In genomic region chr11:125345706-125346561, GRCh38 we compare ENCODE assay signal across 8 cellular contexts.
DNase-seq lines count a peak whose midpoint lies in the region; ATAC-seq lines count a peak whose summit lies in the region.

No MANE protein-coding gene starts in this region.

- ATAC-seq in sciatic nerve (peak; percentile 91), GM21360 (IDR thresholded peaks at IDR 0.05; ENCODE audit: unreplicated experiment) (no peak), GM21529 (IDR thresholded peaks at IDR 0.05; ENCODE audit: unreplicated experiment) (no peak)

- no peaks in the 10 kb centered on the region for H3K27me3 ChIP-seq in SJCRH30

- H3K4me3 ChIP-seq in SJCRH30: no peak overlapping the region

- no peaks in the 10 kb centered on the region for H3K9me3 ChIP-seq in SJCRH30 (replicated peaks)

- H3K36me3 ChIP-seq in SJCRH30: no peaks in the 10 kb centered on the region

- intact Hi-C loops in sciatic nerve (cut with DNase I): loop anchor here (5.0 to 10.0 kb wide), 2 partner anchors 81 to 179 kb away; no protein-coding TSS in a partner anchor

- H3K27ac ChIP-seq in SJCRH30: peak overlapping the region; percentile 32; the same call in 1 of the 2 replicates

- DNase-seq in G401 (ENCODE audit: low spot score): peak; percentile 89
- DNase-seq in HuH-7.5 (ENCODE audit: low spot score): peak; percentile 42
- DNase-seq in SJCRH30: peak; percentile 73 to 86
- DNase-seq in astrocyte of the hippocampus (ENCODE audit: low read depth, low spot score): peak; percentile 90
- peak; percentile 90 for DNase-seq in hepatic stellate cell (ENCODE audit: low spot score)
- DNase-seq in sciatic nerve (ENCODE audit: low spot score): peak; percentile 92

- peaks cover 47% of the 10 kb centered on the region for H3K4me1 ChIP-seq in SJCRH30

- in situ Hi-C loops in G401 (cut with HindIII; ENCODE audit: low sequenced_read_pairs): no loop called here

Comparison
In these comparisons a context has a peak if more than half of its experiments do, and no peak if none do; other contexts are left out.
1. DNase-seq: peak in every context shown above with its lines; median percentile 92 in sciatic nerve; 90 in astrocyte of the hippocampus; 90 in hepatic stellate cell; 89 in G401; 80 in SJCRH30; 42 in HuH-7.5.